In the genomic region with DNA sequence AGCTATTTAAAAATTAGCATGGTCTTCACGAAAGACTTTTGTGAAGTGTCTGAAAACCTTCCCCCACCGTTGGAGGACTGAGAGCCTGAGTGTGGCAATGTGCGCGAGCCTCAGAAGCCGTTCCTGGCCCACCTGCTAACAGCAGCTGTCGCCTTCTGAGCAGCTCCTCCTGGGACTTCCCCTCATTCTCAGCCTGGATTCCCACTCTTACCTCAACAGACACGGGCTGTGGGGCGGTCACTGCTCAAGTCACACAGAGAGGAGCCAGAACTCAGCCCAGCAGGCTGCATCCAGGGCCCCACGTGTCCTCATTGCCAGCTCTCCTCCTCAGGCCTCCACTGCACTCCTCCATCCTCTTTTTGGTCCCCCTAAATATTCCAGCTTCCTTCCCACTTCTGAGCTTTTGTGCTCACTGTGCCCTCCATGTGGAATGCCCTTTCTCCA, we compare ENCODE assay signal across 1 cellular context.
A peak's percentile ranks its signal among the peaks of the same experiment; 100 is the strongest.
TF ChIP-seq lines count a peak whose summit lies in the region.

No MANE protein-coding gene starts in this region.

TF ChIP-seq in GM12878, 131 proteins besides CTCF, POLR2A, EP300 and RAD21 (continued from another document and continues in another):
- TF ChIP-seq, protein P1, sequence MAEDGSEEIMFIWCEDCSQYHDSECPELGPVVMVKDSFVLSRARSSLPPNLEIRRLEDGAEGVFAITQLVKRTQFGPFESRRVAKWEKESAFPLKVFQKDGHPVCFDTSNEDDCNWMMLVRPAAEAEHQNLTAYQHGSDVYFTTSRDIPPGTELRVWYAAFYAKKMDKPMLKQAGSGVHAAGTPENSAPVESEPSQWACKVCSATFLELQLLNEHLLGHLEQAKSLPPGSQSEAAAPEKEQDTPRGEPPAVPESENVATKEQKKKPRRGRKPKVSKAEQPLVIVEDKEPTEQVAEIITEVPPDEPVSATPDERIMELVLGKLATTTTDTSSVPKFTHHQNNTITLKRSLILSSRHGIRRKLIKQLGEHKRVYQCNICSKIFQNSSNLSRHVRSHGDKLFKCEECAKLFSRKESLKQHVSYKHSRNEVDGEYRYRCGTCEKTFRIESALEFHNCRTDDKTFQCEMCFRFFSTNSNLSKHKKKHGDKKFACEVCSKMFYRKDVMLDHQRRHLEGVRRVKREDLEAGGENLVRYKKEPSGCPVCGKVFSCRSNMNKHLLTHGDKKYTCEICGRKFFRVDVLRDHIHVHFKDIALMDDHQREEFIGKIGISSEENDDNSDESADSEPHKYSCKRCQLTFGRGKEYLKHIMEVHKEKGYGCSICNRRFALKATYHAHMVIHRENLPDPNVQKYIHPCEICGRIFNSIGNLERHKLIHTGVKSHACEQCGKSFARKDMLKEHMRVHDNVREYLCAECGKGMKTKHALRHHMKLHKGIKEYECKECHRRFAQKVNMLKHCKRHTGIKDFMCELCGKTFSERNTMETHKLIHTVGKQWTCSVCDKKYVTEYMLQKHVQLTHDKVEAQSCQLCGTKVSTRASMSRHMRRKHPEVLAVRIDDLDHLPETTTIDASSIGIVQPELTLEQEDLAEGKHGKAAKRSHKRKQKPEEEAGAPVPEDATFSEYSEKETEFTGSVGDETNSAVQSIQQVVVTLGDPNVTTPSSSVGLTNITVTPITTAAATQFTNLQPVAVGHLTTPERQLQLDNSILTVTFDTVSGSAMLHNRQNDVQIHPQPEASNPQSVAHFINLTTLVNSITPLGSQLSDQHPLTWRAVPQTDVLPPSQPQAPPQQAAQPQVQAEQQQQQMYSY (CRISPR knock-in tag; IDR thresholded peaks at IDR 0.05): no peak
- TF ChIP-seq, protein P2, sequence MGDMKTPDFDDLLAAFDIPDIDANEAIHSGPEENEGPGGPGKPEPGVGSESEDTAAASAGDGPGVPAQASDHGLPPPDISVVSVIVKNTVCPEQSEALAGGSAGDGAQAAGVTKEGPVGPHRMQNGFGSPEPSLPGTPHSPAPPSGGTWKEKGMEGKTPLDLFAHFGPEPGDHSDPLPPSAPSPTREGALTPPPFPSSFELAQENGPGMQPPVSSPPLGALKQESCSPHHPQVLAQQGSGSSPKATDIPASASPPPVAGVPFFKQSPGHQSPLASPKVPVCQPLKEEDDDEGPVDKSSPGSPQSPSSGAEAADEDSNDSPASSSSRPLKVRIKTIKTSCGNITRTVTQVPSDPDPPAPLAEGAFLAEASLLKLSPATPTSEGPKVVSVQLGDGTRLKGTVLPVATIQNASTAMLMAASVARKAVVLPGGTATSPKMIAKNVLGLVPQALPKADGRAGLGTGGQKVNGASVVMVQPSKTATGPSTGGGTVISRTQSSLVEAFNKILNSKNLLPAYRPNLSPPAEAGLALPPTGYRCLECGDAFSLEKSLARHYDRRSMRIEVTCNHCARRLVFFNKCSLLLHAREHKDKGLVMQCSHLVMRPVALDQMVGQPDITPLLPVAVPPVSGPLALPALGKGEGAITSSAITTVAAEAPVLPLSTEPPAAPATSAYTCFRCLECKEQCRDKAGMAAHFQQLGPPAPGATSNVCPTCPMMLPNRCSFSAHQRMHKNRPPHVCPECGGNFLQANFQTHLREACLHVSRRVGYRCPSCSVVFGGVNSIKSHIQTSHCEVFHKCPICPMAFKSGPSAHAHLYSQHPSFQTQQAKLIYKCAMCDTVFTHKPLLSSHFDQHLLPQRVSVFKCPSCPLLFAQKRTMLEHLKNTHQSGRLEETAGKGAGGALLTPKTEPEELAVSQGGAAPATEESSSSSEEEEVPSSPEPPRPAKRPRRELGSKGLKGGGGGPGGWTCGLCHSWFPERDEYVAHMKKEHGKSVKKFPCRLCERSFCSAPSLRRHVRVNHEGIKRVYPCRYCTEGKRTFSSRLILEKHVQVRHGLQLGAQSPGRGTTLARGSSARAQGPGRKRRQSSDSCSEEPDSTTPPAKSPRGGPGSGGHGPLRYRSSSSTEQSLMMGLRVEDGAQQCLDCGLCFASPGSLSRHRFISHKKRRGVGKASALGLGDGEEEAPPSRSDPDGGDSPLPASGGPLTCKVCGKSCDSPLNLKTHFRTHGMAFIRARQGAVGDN (IDR thresholded peaks at IDR 0.05): peak; percentile 98
- TF ChIP-seq GABPA (IDR thresholded peaks at IDR 0.05; ENCODE audit: low read depth) (no peak), BHLHE40 (IDR thresholded peaks at IDR 0.05; ENCODE audit: borderline replicate concordance in 1 of 2, low read depth in 2 of 2, low read length in 1 of 2) (peak in 1 of 2 experiments; percentile 70; a peak in 2 of 4 replicates), POU2F2 (IDR thresholded peaks at IDR 0.05; ENCODE audit: borderline replicate concordance, low read depth, low read length) (no peak; the same call in 1 of the 3 replicates), SIN3A (IDR thresholded peaks at IDR 0.05; ENCODE audit: low read depth, low read length) (no peak), SUZ12 (IDR thresholded peaks at IDR 0.05; ENCODE audit: unreplicated experiment) (no peak), DPF2 (IDR thresholded peaks at IDR 0.05) (0 out of 2 replicates have a peak, but pooled peaks have one; percentile 59), ZNF384 (IDR thresholded peaks at IDR 0.05; ENCODE audit: borderline replicate concordance, low read depth, low read length) (no peak; the same call in 1 of the 2 replicates), KAT2A (conservative IDR thresholded peaks at IDR 0.05; ENCODE audit: control insufficient read depth, low read depth, low read length) (no peak), TAF1 (IDR thresholded peaks at IDR 0.05; ENCODE audit: borderline replicate concordance, low read depth, low read length) (no peak), YBX1 (IDR thresholded peaks at IDR 0.05) (no peak), KDM1A (IDR thresholded peaks at IDR 0.05; ENCODE audit: borderline replicate concordance) (no peak), TARDBP (IDR thresholded peaks at IDR 0.05; ENCODE audit: borderline replicate concordance) (0 out of 2 replicates have a peak, but pooled peaks have one; percentile 25), RUNX3 (IDR thresholded peaks at IDR 0.05; ENCODE audit: low read length) (peak; percentile 54), RELA (IDR thresholded peaks at IDR 0.05; ENCODE audit: borderline replicate concordance, partially characterized antibody) (no peak), MEF2A (IDR thresholded peaks at IDR 0.05; ENCODE audit: insufficient read depth, low read depth, low read length) (no peak), HDGF (IDR thresholded peaks at IDR 0.05) (peak; percentile 78; the same call in 1 of the 2 replicates), RBBP5 (conservative IDR thresholded peaks at IDR 0.05) (no peak), E4F1 (IDR thresholded peaks at IDR 0.05; ENCODE audit: borderline replicate concordance, partially characterized antibody) (no peak), CREB1 (IDR thresholded peaks at IDR 0.05; ENCODE audit: low read depth) (no peak), STAT3 (IDR thresholded peaks at IDR 0.05; ENCODE audit: low read depth, low read length) (no peak), LARP7 (IDR thresholded peaks at IDR 0.05) (no peak), SMC3 (IDR thresholded peaks at IDR 0.05; ENCODE audit: borderline replicate concordance, low read length) (peak; percentile 10), SMARCA5 (IDR thresholded peaks at IDR 0.05) (no peak), MTA2 (IDR thresholded peaks at IDR 0.05; ENCODE audit: low read depth) (peak; percentile 73; the same call in 1 of the 2 replicates), ATF7 (IDR thresholded peaks at IDR 0.05; ENCODE audit: low read depth) (peak; percentile 68; the same call in 1 of the 2 replicates), ESRRA (IDR thresholded peaks at IDR 0.05; ENCODE audit: low read length) (0 out of 2 replicates have a peak, but pooled peaks have one; percentile 29), POLR2AphosphoS2 (IDR thresholded peaks at IDR 0.05; ENCODE audit: low read depth, low read length) (no peak)
- TF ChIP-seq, protein P3, sequence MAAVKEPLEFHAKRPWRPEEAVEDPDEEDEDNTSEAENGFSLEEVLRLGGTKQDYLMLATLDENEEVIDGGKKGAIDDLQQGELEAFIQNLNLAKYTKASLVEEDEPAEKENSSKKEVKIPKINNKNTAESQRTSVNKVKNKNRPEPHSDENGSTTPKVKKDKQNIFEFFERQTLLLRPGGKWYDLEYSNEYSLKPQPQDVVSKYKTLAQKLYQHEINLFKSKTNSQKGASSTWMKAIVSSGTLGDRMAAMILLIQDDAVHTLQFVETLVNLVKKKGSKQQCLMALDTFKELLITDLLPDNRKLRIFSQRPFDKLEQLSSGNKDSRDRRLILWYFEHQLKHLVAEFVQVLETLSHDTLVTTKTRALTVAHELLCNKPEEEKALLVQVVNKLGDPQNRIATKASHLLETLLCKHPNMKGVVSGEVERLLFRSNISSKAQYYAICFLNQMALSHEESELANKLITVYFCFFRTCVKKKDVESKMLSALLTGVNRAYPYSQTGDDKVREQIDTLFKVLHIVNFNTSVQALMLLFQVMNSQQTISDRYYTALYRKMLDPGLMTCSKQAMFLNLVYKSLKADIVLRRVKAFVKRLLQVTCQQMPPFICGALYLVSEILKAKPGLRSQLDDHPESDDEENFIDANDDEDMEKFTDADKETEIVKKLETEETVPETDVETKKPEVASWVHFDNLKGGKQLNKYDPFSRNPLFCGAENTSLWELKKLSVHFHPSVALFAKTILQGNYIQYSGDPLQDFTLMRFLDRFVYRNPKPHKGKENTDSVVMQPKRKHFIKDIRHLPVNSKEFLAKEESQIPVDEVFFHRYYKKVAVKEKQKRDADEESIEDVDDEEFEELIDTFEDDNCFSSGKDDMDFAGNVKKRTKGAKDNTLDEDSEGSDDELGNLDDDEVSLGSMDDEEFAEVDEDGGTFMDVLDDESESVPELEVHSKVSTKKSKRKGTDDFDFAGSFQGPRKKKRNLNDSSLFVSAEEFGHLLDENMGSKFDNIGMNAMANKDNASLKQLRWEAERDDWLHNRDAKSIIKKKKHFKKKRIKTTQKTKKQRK (IDR thresholded peaks at IDR 0.05; ENCODE audit: low read depth, low read length): no peak
- TF ChIP-seq, protein P4, sequence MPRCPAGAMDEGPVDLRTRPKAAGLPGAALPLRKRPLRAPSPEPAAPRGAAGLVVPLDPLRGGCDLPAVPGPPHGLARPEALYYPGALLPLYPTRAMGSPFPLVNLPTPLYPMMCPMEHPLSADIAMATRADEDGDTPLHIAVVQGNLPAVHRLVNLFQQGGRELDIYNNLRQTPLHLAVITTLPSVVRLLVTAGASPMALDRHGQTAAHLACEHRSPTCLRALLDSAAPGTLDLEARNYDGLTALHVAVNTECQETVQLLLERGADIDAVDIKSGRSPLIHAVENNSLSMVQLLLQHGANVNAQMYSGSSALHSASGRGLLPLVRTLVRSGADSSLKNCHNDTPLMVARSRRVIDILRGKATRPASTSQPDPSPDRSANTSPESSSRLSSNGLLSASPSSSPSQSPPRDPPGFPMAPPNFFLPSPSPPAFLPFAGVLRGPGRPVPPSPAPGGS (IDR thresholded peaks at IDR 0.05; ENCODE audit: borderline replicate concordance, insufficient read depth, low read depth, low read length, poor library complexity, severe bottlenecking): peak; percentile 79
- TF ChIP-seq, protein P5, sequence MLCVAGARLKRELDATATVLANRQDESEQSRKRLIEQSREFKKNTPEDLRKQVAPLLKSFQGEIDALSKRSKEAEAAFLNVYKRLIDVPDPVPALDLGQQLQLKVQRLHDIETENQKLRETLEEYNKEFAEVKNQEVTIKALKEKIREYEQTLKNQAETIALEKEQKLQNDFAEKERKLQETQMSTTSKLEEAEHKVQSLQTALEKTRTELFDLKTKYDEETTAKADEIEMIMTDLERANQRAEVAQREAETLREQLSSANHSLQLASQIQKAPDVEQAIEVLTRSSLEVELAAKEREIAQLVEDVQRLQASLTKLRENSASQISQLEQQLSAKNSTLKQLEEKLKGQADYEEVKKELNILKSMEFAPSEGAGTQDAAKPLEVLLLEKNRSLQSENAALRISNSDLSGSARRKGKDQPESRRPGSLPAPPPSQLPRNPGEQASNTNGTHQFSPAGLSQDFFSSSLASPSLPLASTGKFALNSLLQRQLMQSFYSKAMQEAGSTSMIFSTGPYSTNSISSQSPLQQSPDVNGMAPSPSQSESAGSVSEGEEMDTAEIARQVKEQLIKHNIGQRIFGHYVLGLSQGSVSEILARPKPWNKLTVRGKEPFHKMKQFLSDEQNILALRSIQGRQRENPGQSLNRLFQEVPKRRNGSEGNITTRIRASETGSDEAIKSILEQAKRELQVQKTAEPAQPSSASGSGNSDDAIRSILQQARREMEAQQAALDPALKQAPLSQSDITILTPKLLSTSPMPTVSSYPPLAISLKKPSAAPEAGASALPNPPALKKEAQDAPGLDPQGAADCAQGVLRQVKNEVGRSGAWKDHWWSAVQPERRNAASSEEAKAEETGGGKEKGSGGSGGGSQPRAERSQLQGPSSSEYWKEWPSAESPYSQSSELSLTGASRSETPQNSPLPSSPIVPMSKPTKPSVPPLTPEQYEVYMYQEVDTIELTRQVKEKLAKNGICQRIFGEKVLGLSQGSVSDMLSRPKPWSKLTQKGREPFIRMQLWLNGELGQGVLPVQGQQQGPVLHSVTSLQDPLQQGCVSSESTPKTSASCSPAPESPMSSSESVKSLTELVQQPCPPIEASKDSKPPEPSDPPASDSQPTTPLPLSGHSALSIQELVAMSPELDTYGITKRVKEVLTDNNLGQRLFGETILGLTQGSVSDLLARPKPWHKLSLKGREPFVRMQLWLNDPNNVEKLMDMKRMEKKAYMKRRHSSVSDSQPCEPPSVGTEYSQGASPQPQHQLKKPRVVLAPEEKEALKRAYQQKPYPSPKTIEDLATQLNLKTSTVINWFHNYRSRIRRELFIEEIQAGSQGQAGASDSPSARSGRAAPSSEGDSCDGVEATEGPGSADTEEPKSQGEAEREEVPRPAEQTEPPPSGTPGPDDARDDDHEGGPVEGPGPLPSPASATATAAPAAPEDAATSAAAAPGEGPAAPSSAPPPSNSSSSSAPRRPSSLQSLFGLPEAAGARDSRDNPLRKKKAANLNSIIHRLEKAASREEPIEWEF (IDR thresholded peaks at IDR 0.05; ENCODE audit: insufficient replicate concordance, low read depth, low read length): no peak
